In the genomic region with DNA sequence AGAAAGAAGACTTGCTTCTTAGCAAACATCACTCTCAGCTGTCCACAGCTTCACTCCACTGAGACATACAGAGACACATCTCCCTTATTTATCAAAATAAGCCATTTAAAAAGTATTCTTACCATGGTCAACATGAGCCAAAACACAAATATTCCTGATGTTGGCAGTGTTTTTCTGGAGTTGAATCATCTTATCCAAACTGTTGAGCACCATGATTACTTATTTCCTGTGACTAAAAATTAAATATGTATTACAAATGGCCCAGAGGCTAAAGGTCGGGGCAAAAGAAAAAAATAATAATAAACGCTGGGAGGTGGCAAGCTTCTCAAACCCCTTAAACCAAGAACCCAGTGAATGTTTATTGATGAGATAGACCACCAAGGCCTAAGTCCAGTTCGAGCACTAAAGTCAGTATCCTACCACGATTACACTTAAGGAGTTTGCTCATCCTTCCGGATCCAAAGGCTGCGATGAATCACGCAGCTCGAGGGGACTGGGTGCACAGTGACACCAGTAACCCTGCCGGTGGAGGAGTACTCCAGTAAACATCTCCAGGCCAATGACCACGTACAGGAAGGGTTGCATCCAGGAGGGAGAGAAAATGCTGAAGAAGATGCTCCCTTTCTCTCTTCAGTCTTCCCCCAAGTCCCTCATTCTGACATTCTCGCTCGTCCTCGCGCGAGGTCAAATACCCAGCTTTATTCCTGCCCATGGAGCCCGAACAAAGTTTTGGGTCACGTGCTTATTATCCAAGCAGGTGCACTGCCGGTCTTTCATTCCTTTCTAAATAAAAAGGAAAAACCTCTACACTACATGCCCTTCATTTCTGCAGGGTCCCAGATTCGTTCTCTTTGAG, we compare ENCODE assay signal across 8 cellular contexts. TPM values are rescaled to one million over a fixed set of nuclear protein-coding genes. Genes with fewer than 3 reads are reported as not detected.
DNase-seq lines count a peak whose midpoint lies in the region; ATAC-seq, FAIRE-seq and TF ChIP-seq lines count a peak whose summit lies in the region.
"Not testable (repeated sequence)": the region's sequence is repeated elsewhere in the genome, so short reads cannot be mapped to it uniquely, and the experiment has no call there.

No MANE protein-coding gene starts in this region.

- not testable (repeated sequence) for H3K9me3 ChIP-seq in spleen

- peaks cover 44% of the 10 kb centered on the region for H3K4me1 Mint-ChIP-seq in activated CD4-positive, alpha-beta T cell treated with anti-CD3 and anti-CD28 coated beads, Interleukin-2, amount 10 ng/mL, durations not matched to agents 7 days and 5 days

- not testable (repeated sequence) for TF ChIP-seq CTCF in dorsolateral prefrontal cortex (IDR thresholded peaks at IDR 0.05 in 54 of 56, conservative IDR thresholded peaks at IDR 0.05 in 2 of 56; ENCODE audit: low read depth in 1 of 56, partially characterized antibody in 56 of 56); spleen (IDR thresholded peaks at IDR 0.05 in 8 of 11, conservative IDR thresholded peaks at IDR 0.05 in 3 of 11)

- FAIRE-seq in GM19239 (lab: Jason Lieb, UNC), result peak; percentile 95

- intact Hi-C loops in dorsolateral prefrontal cortex (cut with DNase I), result loop anchor here in 1 of 2 donors (10.0 kb wide), 1 partner anchor 1277 kb away; a partner anchor contains a TSS
- intact Hi-C loops in left colon (cut with DNase I, micrococcal nuclease); spleen (cut with DNase I; ENCODE audit: low total_unique reads): not testable (repeated sequence)

- H3K4me3 ChIP-seq in dorsolateral prefrontal cortex (peak overlapping the region; percentile 68 to 98 (median 90)), spleen (peak overlapping the region; percentile 81 to 98 (median 96))

- CTCF ChIA-PET in activated CD4-positive, alpha-beta T cell treated with anti-CD3 and anti-CD28 coated beads, Interleukin-2, amount 10 ng/mL, durations not matched to agents 7 days and 5 days (lab: Charles Lee), result interaction anchor here (0.9 to 1.4 kb wide), 3 partner anchors 8 to 19 kb away, joined by 3 read pairs; no protein-coding TSS in a partner anchor

- peak overlapping the region; percentile 86 for H3K27ac Mint-ChIP-seq in activated CD4-positive, alpha-beta T cell treated with anti-CD3 and anti-CD28 coated beads, Interleukin-2, amount 10 ng/mL, durations not matched to agents 7 days and 5 days

- not testable (repeated sequence) for H3K27me3 Mint-ChIP-seq in activated CD4-positive, alpha-beta T cell treated with anti-CD3 and anti-CD28 coated beads, Interleukin-2, amount 10 ng/mL, durations not matched to agents 7 days and 5 days

- WGBS in spleen, 5 donors, result 3 to 8% (median 5%) methylated on average over 13 to 19 of the region's 19 CpGs

- peaks cover 0 to 31% (median 16%) of the 10 kb centered on the region in 6 donors for H3K36me3 ChIP-seq in spleen

- not testable (repeated sequence) for H3K9me3 Mint-ChIP-seq in activated CD4-positive, alpha-beta T cell treated with anti-CD3 and anti-CD28 coated beads, Interleukin-2, amount 10 ng/mL, durations not matched to agents 7 days and 5 days

- H3K4me3 Mint-ChIP-seq in activated CD4-positive, alpha-beta T cell treated with anti-CD3 and anti-CD28 coated beads, Interleukin-2, amount 10 ng/mL, durations not matched to agents 7 days and 5 days, result peak overlapping the region; percentile 96

- POLR2A ChIA-PET in activated CD4-positive, alpha-beta T cell treated with anti-CD3 and anti-CD28 coated beads, Interleukin-2, amount 10 ng/mL, durations not matched to agents 7 days and 5 days (lab: Charles Lee), result not testable (repeated sequence)

- peaks cover 29% of the 10 kb centered on the region for H3K36me3 Mint-ChIP-seq in activated CD4-positive, alpha-beta T cell treated with anti-CD3 and anti-CD28 coated beads, Interleukin-2, amount 10 ng/mL, durations not matched to agents 7 days and 5 days (ENCODE audit: low read depth)

- DNase-seq in AML-193 (lab: John Stamatoyannopoulos, UW), result peak; percentile 40 to 60
- DNase-seq in GM19239 (ENCODE audit: insufficient read length, low spot score), result not testable (repeated sequence)
- peak; percentile 14 for DNase-seq in NCI-H2029 (lab: John Stamatoyannopoulos, UW)
- peak; percentile 30 for DNase-seq in activated CD4-positive, alpha-beta T cell treated with anti-CD3 and anti-CD28 coated beads, Interleukin-2, amount 10 ng/mL, durations not matched to agents 7 days and 5 days
- peak in 1 of 10 donors; percentile 11 for DNase-seq in dorsolateral prefrontal cortex
- peak; percentile 51 to 62 for DNase-seq in left colon
- DNase-seq in spleen, result peak; percentile 71

- not testable (repeated sequence) for H3K27me3 ChIP-seq in dorsolateral prefrontal cortex; spleen (replicated peaks in 1 of 7)

- H3K27ac ChIP-seq in dorsolateral prefrontal cortex, result peak overlapping the region in 36 of 59 donors; percentile 8 to 85 (median 58)
- H3K27ac ChIP-seq in spleen, result peak overlapping the region; percentile 64 to 90 (median 81)

- ATAC-seq in HG03045 (IDR thresholded peaks at IDR 0.05; ENCODE audit: unreplicated experiment) (peak; percentile 25), left colon (peak; percentile 78)

- TF ChIP-seq POLR2A in spleen (IDR thresholded peaks at IDR 0.05), result not testable (repeated sequence)

- H3K4me1 ChIP-seq in spleen, result peaks cover 15 to 46% (median 27%) of the 10 kb centered on the region in 6 donors

RNA-seq across cellular contexts. Expression of a gene that starts 0.7 kb away (rescaled TPM):
- total RNA-seq in activated CD4-positive, alpha-beta T cell treated with anti-CD3 and anti-CD28 coated beads, Interleukin-2, amount 10 ng/mL, durations not matched to agents 7 days and 5 days, result 10 to 100 TPM; 28.4 to 31.6 TPM
- total RNA-seq in dorsolateral prefrontal cortex, result 10 to 100 TPM in 112 of 120 experiments, 1 to 10 TPM in 8; 8.0 to 23.4 (median 13.5) TPM
- 10 to 100 TPM; 32.2 to 48.0 TPM for total RNA-seq in left colon
- total RNA-seq in spleen, result 10 to 100 TPM; 15.7 to 21.9 (median 19.0) TPM
- polyA plus RNA-seq in spleen, result 1 to 10 TPM; 3.1 to 5.4 (median 4.8) TPM

RNA-seq across cellular contexts. Expression of a gene that starts 0.8 kb away (rescaled TPM):
- total RNA-seq in activated CD4-positive, alpha-beta T cell treated with anti-CD3 and anti-CD28 coated beads, Interleukin-2, amount 10 ng/mL, durations not matched to agents 7 days and 5 days, result 10 to 100 TPM; 13.9 to 14.3 TPM
- total RNA-seq in dorsolateral prefrontal cortex, result 10 to 100 TPM in 58 of 120 experiments, 1 to 10 TPM in 62; 4.5 to 26.3 (median 9.9) TPM
- 1 to 10 TPM; 1.5 to 8.5 TPM for total RNA-seq in left colon
- 10 to 100 TPM in 1 of 7 donors, 1 to 10 TPM in 4, under 1 TPM in 1, not detected in 1; 0.23 to 12.0 (median 2.2) TPM for total RNA-seq in spleen
- 1 to 10 TPM in 2 of 3 donors, under 1 TPM in 1; 0.58 to 7.8 (median 1.4) TPM for polyA plus RNA-seq in spleen
